Comparison of ENCODE assay signal across 9 cellular contexts in the genomic region with DNA sequence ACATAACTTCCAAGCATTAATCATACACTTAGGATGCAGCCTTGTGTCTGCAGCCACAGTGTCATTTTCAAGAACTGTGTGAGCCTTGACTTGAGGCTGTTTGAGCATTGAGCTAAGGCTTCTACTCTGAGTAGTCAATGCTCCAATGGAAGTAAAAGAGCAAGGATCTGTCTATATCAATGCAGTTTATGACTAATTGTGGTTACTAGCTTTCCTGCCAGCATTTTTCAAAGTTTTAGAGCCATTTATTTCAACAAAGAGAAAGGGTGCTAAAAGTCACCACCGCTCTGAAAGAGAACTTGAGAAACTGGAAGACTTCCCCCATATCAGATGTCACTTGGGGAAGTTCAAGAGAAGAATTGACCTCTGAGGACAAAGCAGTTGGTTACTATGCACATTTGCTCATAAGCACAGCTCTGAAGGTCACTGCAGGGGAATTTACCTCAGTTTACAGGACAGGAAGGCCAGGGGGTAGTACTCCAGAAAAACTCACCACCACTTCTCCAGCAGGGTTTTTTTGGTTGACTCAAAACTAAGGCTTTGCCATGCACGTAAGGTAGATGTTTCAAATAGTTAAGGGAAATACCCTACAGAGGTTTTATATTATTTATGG. TPM values are rescaled to one million over a fixed set of nuclear protein-coding genes. Genes with fewer than 3 reads are reported as not detected.
DNase-seq lines count a peak whose midpoint lies in the region; ATAC-seq and TF ChIP-seq lines count a peak whose summit lies in the region.
"Had no signal": no experiment of that assay in that cellular context is flagged by ENCODE, and none has a peak within 500 bp of the region (broad histone marks: within the 10 kb centered on the region; RNA-seq: fewer than 3 reads in every experiment).

No MANE protein-coding gene starts in this region.

- in situ Hi-C loops in GM13977 (cut with MboI; ENCODE audit: low pct_unique_long_range_greater_than_20kb, low sequenced_read_pairs, unreplicated experiment): no loop called here

- peak overlapping the region; percentile 71 for H3K27ac Mint-ChIP-seq in activated CD4-positive, alpha-beta T cell treated with anti-CD3 and anti-CD28 coated beads, Interleukin-2, amount 10 ng/mL, durations not matched to agents 24 days and 14 days

- peaks cover 9% of the 10 kb centered on the region for H3K9me3 Mint-ChIP-seq in activated CD4-positive, alpha-beta T cell treated with anti-CD3 and anti-CD28 coated beads, Interleukin-2, amount 10 ng/mL, durations not matched to agents 24 days and 14 days

- H3K36me3 Mint-ChIP-seq in activated CD4-positive, alpha-beta T cell treated with anti-CD3 and anti-CD28 coated beads, Interleukin-2, amount 10 ng/mL, durations not matched to agents 24 days and 14 days (ENCODE audit: low read depth): no peaks in the 10 kb centered on the region

- DNase-seq in activated CD4-positive, alpha-beta T cell treated with anti-CD3 and anti-CD28 coated beads, Interleukin-2, amount 10 ng/mL, durations not matched to agents 24 days and 14 days: peak; percentile 63
- DNase-seq in activated CD4-positive, alpha-beta T cell treated with anti-CD3 and anti-CD28 coated beads, Interleukin-2, amount 50 U/mL, for 4 hours: no peak
- DNase-seq in fibroblast of peridontal ligament (ENCODE audit: extremely low read depth) (peak; percentile 94), NCI-H345 (lab: John Stamatoyannopoulos, UW) (no peak), RKO (ENCODE audit: low spot score) (no peak), GM13977 (ENCODE audit: low spot score) (no peak)

- peak overlapping the region; percentile 90 for H3K27ac ChIP-seq in OCI-LY3 (ENCODE audit: low read length)
- H3K27ac ChIP-seq: BLaER1 had no signal

- H3K4me1 ChIP-seq in OCI-LY3 (ENCODE audit: low read length): peaks cover 94% of the 10 kb centered on the region
- H3K4me1 ChIP-seq: BLaER1 had no signal

- H3K9ac ChIP-seq in OCI-LY3 (ENCODE audit: low read length): peak overlapping the region; percentile 57
- H3K9ac ChIP-seq: BLaER1 had no signal

- peak overlapping the region; percentile 67 for H3K4me2 ChIP-seq in OCI-LY3 (ENCODE audit: low read length)
- H3K4me2 ChIP-seq: BLaER1 had no signal

- H3K4me1 Mint-ChIP-seq in activated CD4-positive, alpha-beta T cell treated with anti-CD3 and anti-CD28 coated beads, Interleukin-2, amount 10 ng/mL, durations not matched to agents 24 days and 14 days: peaks cover 30% of the 10 kb centered on the region

- no peak overlapping the region for H2AFZ ChIP-seq in OCI-LY3 (ENCODE audit: low read depth, low read length)

- no peaks in the 10 kb centered on the region for H3K9me3 ChIP-seq in OCI-LY3 (ENCODE audit: insufficient read depth, low read length)
- H3K9me3 ChIP-seq: BLaER1 had no signal

- H3K4me3 ChIP-seq in OCI-LY3 (ENCODE audit: low read length): peak overlapping the region; percentile 41
- H3K4me3 ChIP-seq: BLaER1 had no signal

- H4K20me1 ChIP-seq in OCI-LY3 (ENCODE audit: insufficient read depth, low read length): no peaks in the 10 kb centered on the region
- H4K20me1 ChIP-seq: BLaER1 had no signal

- H3K4me3 Mint-ChIP-seq in activated CD4-positive, alpha-beta T cell treated with anti-CD3 and anti-CD28 coated beads, Interleukin-2, amount 10 ng/mL, durations not matched to agents 24 days and 14 days: no peak overlapping the region

- no peaks in the 10 kb centered on the region for H3K27me3 Mint-ChIP-seq in activated CD4-positive, alpha-beta T cell treated with anti-CD3 and anti-CD28 coated beads, Interleukin-2, amount 10 ng/mL, durations not matched to agents 24 days and 14 days

- intact Hi-C loops in activated CD4-positive, alpha-beta T cell treated with anti-CD3 and anti-CD28 coated beads, Interleukin-2, amount 10 ng/mL, durations not matched to agents 24 days and 14 days (cut with micrococcal nuclease): no loop called here

- no peaks in the 10 kb centered on the region for H3K79me2 ChIP-seq in OCI-LY3 (ENCODE audit: low read length)

- no peaks in the 10 kb centered on the region for H3K36me3 ChIP-seq in OCI-LY3 (replicated peaks; ENCODE audit: low read depth, low read length)
- H3K36me3 ChIP-seq: BLaER1 had no signal

- ATAC-seq in HG02852 (IDR thresholded peaks at IDR 0.05; ENCODE audit: unreplicated experiment): peak; percentile 56

- no peaks in the 10 kb centered on the region for H3K27me3 ChIP-seq in OCI-LY3 (ENCODE audit: low read depth, low read length)
- H3K27me3 ChIP-seq: BLaER1 had no signal

- TF ChIP-seq CTCF in OCI-LY3 (IDR thresholded peaks at IDR 0.05; ENCODE audit: low read depth, low read length): no peak
- TF ChIP-seq CTCF in GM13977 (IDR thresholded peaks at IDR 0.05; ENCODE audit: extremely low read depth, insufficient read depth, missing control alignments): no peak

RNA-seq across cellular contexts. Expression of a gene that starts 24.5 kb away (rescaled TPM):
- 5.1 and 6.4 TPM in 2 replicates for total RNA-seq in activated CD4-positive, alpha-beta T cell treated with anti-CD3 and anti-CD28 coated beads, Interleukin-2, amount 10 ng/mL, durations not matched to agents 24 days and 14 days

Comparison
In these comparisons a context has a peak if more than half of its experiments do, and no peak if none do; other contexts are left out.
1. DNase-seq: peak in activated CD4-positive, alpha-beta T cell treated with anti-CD3 and anti-CD28 coated beads, Interleukin-2, amount 10 ng/mL, durations not matched to agents 24 days and 14 days (single experiment) and fibroblast of peridontal ligament (single experiment); none in activated CD4-positive, alpha-beta T cell treated with anti-CD3 and anti-CD28 coated beads, Interleukin-2, amount 50 U/mL, for 4 hours (0 of 2), NCI-H345 (single experiment), RKO (single experiment) and GM13977 (single experiment).